1 cellular context compared by ENCODE assay signal in the genomic region with DNA sequence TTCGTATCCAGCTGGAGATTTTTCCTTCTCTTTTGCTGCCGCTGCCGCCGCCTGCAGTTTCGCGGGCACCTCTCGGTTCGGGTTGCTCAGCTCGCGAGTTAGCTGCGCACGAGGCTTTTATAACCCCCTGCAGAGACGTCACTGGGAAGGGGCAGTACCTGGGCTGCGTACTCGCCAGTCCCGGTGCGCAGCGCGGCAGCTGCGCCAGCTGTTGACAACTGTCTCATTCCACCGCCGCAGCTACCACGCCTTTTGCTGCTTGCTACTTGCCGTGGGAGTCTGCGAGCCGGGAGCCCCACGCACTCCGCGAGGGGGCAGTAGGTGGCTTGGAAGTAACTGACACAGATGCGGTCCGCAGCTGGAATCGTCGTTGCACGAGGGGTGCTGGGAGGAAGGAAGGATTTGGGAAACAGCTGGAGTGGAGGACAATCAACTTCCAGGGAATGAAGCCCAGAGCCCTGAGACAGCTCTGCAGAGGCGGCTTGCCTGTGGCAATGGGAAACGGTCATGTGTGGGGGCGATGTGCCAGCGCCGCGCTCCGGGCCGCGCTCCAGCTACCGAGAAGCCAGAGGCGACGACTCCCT.
A peak's percentile ranks its signal among the peaks of the same experiment; 100 is the strongest.
TF ChIP-seq lines count a peak whose summit lies in the region.

A gene with protein sequence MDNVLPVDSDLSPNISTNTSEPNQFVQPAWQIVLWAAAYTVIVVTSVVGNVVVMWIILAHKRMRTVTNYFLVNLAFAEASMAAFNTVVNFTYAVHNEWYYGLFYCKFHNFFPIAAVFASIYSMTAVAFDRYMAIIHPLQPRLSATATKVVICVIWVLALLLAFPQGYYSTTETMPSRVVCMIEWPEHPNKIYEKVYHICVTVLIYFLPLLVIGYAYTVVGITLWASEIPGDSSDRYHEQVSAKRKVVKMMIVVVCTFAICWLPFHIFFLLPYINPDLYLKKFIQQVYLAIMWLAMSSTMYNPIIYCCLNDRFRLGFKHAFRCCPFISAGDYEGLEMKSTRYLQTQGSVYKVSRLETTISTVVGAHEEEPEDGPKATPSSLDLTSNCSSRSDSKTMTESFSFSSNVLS (minus strand): TSS at position 93 of the 584 bp plus-strand sequence. CDS start 586 bp downstream, outside the sequence.

TF ChIP-seq in GM12878, 131 proteins besides CTCF, POLR2A, EP300 and RAD21 (continued from another document):
- TF ChIP-seq, protein P1, sequence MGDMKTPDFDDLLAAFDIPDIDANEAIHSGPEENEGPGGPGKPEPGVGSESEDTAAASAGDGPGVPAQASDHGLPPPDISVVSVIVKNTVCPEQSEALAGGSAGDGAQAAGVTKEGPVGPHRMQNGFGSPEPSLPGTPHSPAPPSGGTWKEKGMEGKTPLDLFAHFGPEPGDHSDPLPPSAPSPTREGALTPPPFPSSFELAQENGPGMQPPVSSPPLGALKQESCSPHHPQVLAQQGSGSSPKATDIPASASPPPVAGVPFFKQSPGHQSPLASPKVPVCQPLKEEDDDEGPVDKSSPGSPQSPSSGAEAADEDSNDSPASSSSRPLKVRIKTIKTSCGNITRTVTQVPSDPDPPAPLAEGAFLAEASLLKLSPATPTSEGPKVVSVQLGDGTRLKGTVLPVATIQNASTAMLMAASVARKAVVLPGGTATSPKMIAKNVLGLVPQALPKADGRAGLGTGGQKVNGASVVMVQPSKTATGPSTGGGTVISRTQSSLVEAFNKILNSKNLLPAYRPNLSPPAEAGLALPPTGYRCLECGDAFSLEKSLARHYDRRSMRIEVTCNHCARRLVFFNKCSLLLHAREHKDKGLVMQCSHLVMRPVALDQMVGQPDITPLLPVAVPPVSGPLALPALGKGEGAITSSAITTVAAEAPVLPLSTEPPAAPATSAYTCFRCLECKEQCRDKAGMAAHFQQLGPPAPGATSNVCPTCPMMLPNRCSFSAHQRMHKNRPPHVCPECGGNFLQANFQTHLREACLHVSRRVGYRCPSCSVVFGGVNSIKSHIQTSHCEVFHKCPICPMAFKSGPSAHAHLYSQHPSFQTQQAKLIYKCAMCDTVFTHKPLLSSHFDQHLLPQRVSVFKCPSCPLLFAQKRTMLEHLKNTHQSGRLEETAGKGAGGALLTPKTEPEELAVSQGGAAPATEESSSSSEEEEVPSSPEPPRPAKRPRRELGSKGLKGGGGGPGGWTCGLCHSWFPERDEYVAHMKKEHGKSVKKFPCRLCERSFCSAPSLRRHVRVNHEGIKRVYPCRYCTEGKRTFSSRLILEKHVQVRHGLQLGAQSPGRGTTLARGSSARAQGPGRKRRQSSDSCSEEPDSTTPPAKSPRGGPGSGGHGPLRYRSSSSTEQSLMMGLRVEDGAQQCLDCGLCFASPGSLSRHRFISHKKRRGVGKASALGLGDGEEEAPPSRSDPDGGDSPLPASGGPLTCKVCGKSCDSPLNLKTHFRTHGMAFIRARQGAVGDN (IDR thresholded peaks at IDR 0.05) = peak; percentile 43; the same call in 1 of the 2 replicates
- TF ChIP-seq IKZF1 (conservative IDR thresholded peaks at IDR 0.05) (peak; percentile 64), RCOR1 (conservative IDR thresholded peaks at IDR 0.05; ENCODE audit: low read depth, low read length) (no peak), NR2C2 (IDR thresholded peaks at IDR 0.05; ENCODE audit: borderline replicate concordance, control insufficient read depth, insufficient read length, low read depth) (no peak), DPF2 (IDR thresholded peaks at IDR 0.05) (peak; percentile 15; the same call in 1 of the 2 replicates), JUND (IDR thresholded peaks at IDR 0.05; ENCODE audit: low read depth, low read length) (no peak), ATF7 (IDR thresholded peaks at IDR 0.05; ENCODE audit: low read depth) (no peak), ZNF24 (IDR thresholded peaks at IDR 0.05) (no peak), MYB (IDR thresholded peaks at IDR 0.05; ENCODE audit: borderline replicate concordance, low read depth, low read length) (no peak), SIX5 (IDR thresholded peaks at IDR 0.05; ENCODE audit: low read depth, low read length, severe bottlenecking) (no peak), NFIC (IDR thresholded peaks at IDR 0.05; ENCODE audit: low read depth, low read length) (no peak), SREBF1 (IDR thresholded peaks at IDR 0.05; ENCODE audit: low read length) (no peak)
TF ChIP-seq in GM12878: peak in this region for 21.
